In the genomic region with DNA sequence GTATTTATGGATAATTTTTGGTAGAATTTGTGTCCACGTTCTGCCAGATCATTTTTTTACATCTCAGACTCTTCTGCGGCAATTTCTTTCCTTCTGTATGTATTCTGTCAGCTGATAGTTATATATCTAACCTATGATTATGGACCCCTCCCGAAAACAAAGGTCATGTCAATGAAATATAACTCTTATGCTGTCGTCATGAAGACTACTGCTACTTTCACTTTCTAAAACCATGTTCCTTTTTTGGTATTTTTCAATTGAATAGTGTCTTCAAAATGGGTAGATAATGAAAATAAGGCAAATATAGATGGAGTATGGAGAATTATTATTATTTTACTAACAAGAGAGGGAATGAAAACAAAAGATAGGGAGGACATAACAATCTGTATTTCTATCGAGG, we compare ENCODE assay signal across 11 cellular contexts. TPM values are rescaled to one million over a fixed set of nuclear protein-coding genes. Genes with fewer than 3 reads are reported as not detected.
A peak's percentile ranks its signal among the peaks of the same experiment; 100 is the strongest.
DNase-seq lines count a peak whose midpoint lies in the region; ATAC-seq, FAIRE-seq and TF ChIP-seq lines count a peak whose summit lies in the region.
"Had no signal": no experiment of that assay in that cellular context is flagged by ENCODE, and none has a peak within 500 bp of the region (broad histone marks: within the 10 kb centered on the region; RNA-seq: fewer than 3 reads in every experiment).

No MANE protein-coding gene starts in this region.

- no peaks in the 10 kb centered on the region for H3K36me3 ChIP-seq in skeletal muscle satellite cell (ENCODE audit: insufficient read depth, low read length)
- H3K36me3 ChIP-seq: WERI-Rb-1 had no signal

- H3K4me1 ChIP-seq in skeletal muscle satellite cell (ENCODE audit: control insufficient read depth, insufficient read depth, low read length), result peaks cover 18% of the 10 kb centered on the region

- ATAC-seq in HG02763 (IDR thresholded peaks at IDR 0.05; ENCODE audit: unreplicated experiment) (no peak), HG02885 (IDR thresholded peaks at IDR 0.05; ENCODE audit: poor library complexity, unreplicated experiment) (no peak)
- ATAC-seq: HCT116 had no signal

- peak overlapping the region; percentile 70 for H3K4me3 ChIP-seq in skeletal muscle satellite cell (ENCODE audit: low read length)

- peak; percentile 81 for FAIRE-seq in D721Med (lab: Jason Lieb, UNC)

- no peaks in the 10 kb centered on the region for H3K9me3 ChIP-seq in skeletal muscle satellite cell (replicated peaks; ENCODE audit: low read length)

- TF ChIP-seq CTCF in D721Med (IDR thresholded peaks at IDR 0.05; ENCODE audit: insufficient read depth, missing control alignments), result no peak

- CTCF ChIA-PET in HEK293T (lab: Yijun Ruan, JAX), result no interaction called here

- POLR2A ChIA-PET in HEK293T (lab: Yijun Ruan, JAX), result no interaction called here

- H3K27me3 ChIP-seq in skeletal muscle satellite cell (ENCODE audit: control insufficient read depth, insufficient read depth, low read length), result no peaks in the 10 kb centered on the region

- H3K4me2 ChIP-seq in skeletal muscle satellite cell (ENCODE audit: low read length), result peak overlapping the region; percentile 94

- DNase-seq in D721Med (ENCODE audit: insufficient read length, low spot score) (no peak), RPMI7951 (ENCODE audit: low read depth) (peak; percentile 44), fibroblast of the conjunctiva (ENCODE audit: low read depth) (peak; percentile 31), SKM-1 (lab: John Stamatoyannopoulos, UW; ENCODE audit: unreplicated experiment) (no peak), HEK293T (ENCODE audit: extremely low spot score) (no peak)
- DNase-seq: NCI-H510A treated with DMSO at 0.1 percent for 48 hours, WERI-Rb-1 had no signal

- peak overlapping the region; percentile 83 for H3K9ac ChIP-seq in skeletal muscle satellite cell (ENCODE audit: low read depth, low read length)

TF ChIP-seq in HEK293T, 16 proteins besides CTCF, POLR2A, EP300 and RAD21:
- TF ChIP-seq FOXA1 (IDR thresholded peaks at IDR 0.05) (no peak), SUZ12 (IDR thresholded peaks at IDR 0.05) (no peak), BHLHE40 (IDR thresholded peaks at IDR 0.05; ENCODE audit: borderline replicate concordance) (no peak), ELF4 (IDR thresholded peaks at IDR 0.05) (no peak), L3MBTL2 (conservative IDR thresholded peaks at IDR 0.05) (no peak), FOXM1 (IDR thresholded peaks at IDR 0.05; ENCODE audit: borderline replicate concordance) (no peak), SP1 (IDR thresholded peaks at IDR 0.05) (no peak), ARNT (IDR thresholded peaks at IDR 0.05) (no peak), CTBP1 (IDR thresholded peaks at IDR 0.05; ENCODE audit: borderline replicate concordance) (no peak), HDGF (IDR thresholded peaks at IDR 0.05; ENCODE audit: borderline replicate concordance) (no peak), NFRKB (IDR thresholded peaks at IDR 0.05) (no peak), LEF1 (IDR thresholded peaks at IDR 0.05; ENCODE audit: borderline replicate concordance) (no peak), ZNF384 (IDR thresholded peaks at IDR 0.05) (no peak), TARDBP (IDR thresholded peaks at IDR 0.05) (no peak)
- TF ChIP-seq, protein P1, sequence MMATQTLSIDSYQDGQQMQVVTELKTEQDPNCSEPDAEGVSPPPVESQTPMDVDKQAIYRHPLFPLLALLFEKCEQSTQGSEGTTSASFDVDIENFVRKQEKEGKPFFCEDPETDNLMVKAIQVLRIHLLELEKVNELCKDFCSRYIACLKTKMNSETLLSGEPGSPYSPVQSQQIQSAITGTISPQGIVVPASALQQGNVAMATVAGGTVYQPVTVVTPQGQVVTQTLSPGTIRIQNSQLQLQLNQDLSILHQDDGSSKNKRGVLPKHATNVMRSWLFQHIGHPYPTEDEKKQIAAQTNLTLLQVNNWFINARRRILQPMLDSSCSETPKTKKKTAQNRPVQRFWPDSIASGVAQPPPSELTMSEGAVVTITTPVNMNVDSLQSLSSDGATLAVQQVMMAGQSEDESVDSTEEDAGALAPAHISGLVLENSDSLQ (IDR thresholded peaks at IDR 0.05), result no peak

RNA-seq across cellular contexts. Expression of a gene that starts 3.2 kb away (rescaled TPM):
- 0.36 and 1.7 TPM in 2 replicates for total RNA-seq in RPMI7951 (2014; rRNA removed; shearing (Covaris generic))
- 2.0 and 3.7 TPM in 2 replicates for total RNA-seq in skeletal muscle satellite cell (2012; rRNA removed)

Comparison
In these comparisons a context has a peak if more than half of its experiments do, and no peak if none do; other contexts are left out.
1. DNase-seq: peak in RPMI7951 (single experiment) and fibroblast of the conjunctiva (single experiment); none in D721Med (single experiment), SKM-1 (single experiment) and HEK293T (single experiment).